In genomic region chr1:79976287-79976686, GRCh38 we compare ENCODE assay signal across 30 cellular contexts.
"Had no signal": no experiment of that assay in that cellular context is flagged by ENCODE, and none has a peak within 500 bp of the region (broad histone marks: within the 10 kb centered on the region; RNA-seq: fewer than 3 reads in every experiment).

No MANE protein-coding gene starts in this region.

- H3K4me1 Mint-ChIP-seq: activated CD4-positive, alpha-beta T cell treated with anti-CD3 and anti-CD28 coated beads for 36 hours; activated CD4-positive, alpha-beta T cell treated with anti-CD3 and anti-CD28 coated beads, Interleukin-2, amount 10 ng/mL, durations not matched to agents 24 days and 14 days; activated CD8-positive, alpha-beta memory T cell treated with anti-CD3 and anti-CD28 coated beads, Interleukin-2, amount 10 ng/mL, durations not matched to agents 7 days and 5 days; central memory CD8-positive, alpha-beta T cell had no signal

- H3K36me3 ChIP-seq: breast epithelium, esophagus muscularis mucosa had no signal

- H3K9me3 ChIP-seq: body of pancreas, breast epithelium, esophagus muscularis mucosa had no signal

- FAIRE-seq: frontal cortex had no signal

- H3K27ac Mint-ChIP-seq: activated CD4-positive, alpha-beta memory T cell treated with anti-CD3 and anti-CD28 coated beads for 36 hours; activated CD4-positive, alpha-beta T cell treated with anti-CD3 and anti-CD28 coated beads for 36 hours; activated CD4-positive, alpha-beta T cell treated with anti-CD3 and anti-CD28 coated beads, Interleukin-2, amount 10 ng/mL, durations not matched to agents 24 days and 14 days; activated CD8-positive, alpha-beta memory T cell treated with anti-CD3 and anti-CD28 coated beads, Interleukin-2, amount 10 ng/mL, durations not matched to agents 7 days and 5 days; activated CD8-positive, alpha-beta T cell treated with anti-CD3 and anti-CD28 coated beads, Interleukin-2, amount 10 ng/mL, durations not matched to agents 7 days and 5 days; activated naive CD8-positive, alpha-beta T cell; activated T-cell treated with anti-CD3 and anti-CD28 coated beads, Interleukin-2, amount 50 U/mL, for 72 hours; dendritic cell treated with granulocyte-macrophage colony-stimulating factor and Interleukin-4, amounts not matched to agents 40 ng/mL and 50 ng/mL, for 4 days; endodermal cell had no signal

- H3K4me1 ChIP-seq: body of pancreas, breast epithelium had no signal

- H3K27me3 ChIP-seq: body of pancreas, breast epithelium, dorsolateral prefrontal cortex, esophagus muscularis mucosa had no signal

- H3K27me3 Mint-ChIP-seq: activated CD4-positive, alpha-beta memory T cell treated with anti-CD3 and anti-CD28 coated beads for 36 hours; activated CD4-positive, alpha-beta T cell treated with anti-CD3 and anti-CD28 coated beads for 36 hours; activated CD4-positive, alpha-beta T cell treated with anti-CD3 and anti-CD28 coated beads, Interleukin-2, amount 10 ng/mL, durations not matched to agents 24 days and 14 days; activated CD8-positive, alpha-beta memory T cell treated with anti-CD3 and anti-CD28 coated beads, Interleukin-2, amount 10 ng/mL, durations not matched to agents 7 days and 5 days; activated naive CD8-positive, alpha-beta T cell; central memory CD8-positive, alpha-beta T cell; dendritic cell treated with granulocyte-macrophage colony-stimulating factor and Interleukin-4, amounts not matched to agents 40 ng/mL and 50 ng/mL, for 4 days had no signal

- H3K9me3 Mint-ChIP-seq: activated CD4-positive, alpha-beta T cell treated with anti-CD3 and anti-CD28 coated beads, Interleukin-2, amount 10 ng/mL, durations not matched to agents 24 days and 14 days; endodermal cell had no signal

- H3K4me3 Mint-ChIP-seq: activated CD4-positive, alpha-beta memory T cell treated with anti-CD3 and anti-CD28 coated beads for 36 hours; activated CD4-positive, alpha-beta T cell treated with anti-CD3 and anti-CD28 coated beads for 36 hours; activated CD4-positive, alpha-beta T cell treated with anti-CD3 and anti-CD28 coated beads, Interleukin-2, amount 10 ng/mL, durations not matched to agents 24 days and 14 days; activated CD8-positive, alpha-beta memory T cell treated with anti-CD3 and anti-CD28 coated beads, Interleukin-2, amount 10 ng/mL, durations not matched to agents 7 days and 5 days; activated CD8-positive, alpha-beta T cell treated with anti-CD3 and anti-CD28 coated beads, Interleukin-2, amount 10 ng/mL, durations not matched to agents 7 days and 5 days; activated naive CD8-positive, alpha-beta T cell; activated T-cell treated with anti-CD3 and anti-CD28 coated beads, Interleukin-2, amount 50 U/mL, for 72 hours; central memory CD8-positive, alpha-beta T cell; dendritic cell treated with granulocyte-macrophage colony-stimulating factor and Interleukin-4, amounts not matched to agents 40 ng/mL and 50 ng/mL, for 4 days; endodermal cell had no signal

- ATAC-seq: activated CD4-positive, alpha-beta T cell treated with anti-CD3 and anti-CD28 coated beads for 36 hours; activated CD8-positive, alpha-beta memory T cell treated with anti-CD3 and anti-CD28 coated beads, Interleukin-2, amount 10 ng/mL, durations not matched to agents 7 days and 5 days; activated CD8-positive, alpha-beta T cell treated with anti-CD3 and anti-CD28 coated beads, Interleukin-2, amount 10 ng/mL, durations not matched to agents 7 days and 5 days; activated T-cell treated with anti-CD3 and anti-CD28 coated beads, Interleukin-2, amount 50 U/mL, for 72 hours; body of pancreas had no signal

- DNase-seq: activated CD4-positive, alpha-beta memory T cell treated with anti-CD3 and anti-CD28 coated beads for 36 hours; activated CD4-positive, alpha-beta T cell treated with anti-CD3 and anti-CD28 coated beads for 36 hours; activated CD4-positive, alpha-beta T cell treated with anti-CD3 and anti-CD28 coated beads, Interleukin-2, amount 10 ng/mL, durations not matched to agents 24 days and 14 days; activated CD4-positive, CD25-positive, alpha-beta regulatory T cell; activated CD4-positive, CD25-positive, alpha-beta regulatory T cell treated with anti-CD3 and anti-CD28 coated beads, Interleukin-2, amount 50 U/mL, for 72 hours; activated CD8-positive, alpha-beta memory T cell treated with anti-CD3 and anti-CD28 coated beads, Interleukin-2, amount 10 ng/mL, durations not matched to agents 7 days and 5 days; activated CD8-positive, alpha-beta memory T cell treated with anti-CD3 and anti-CD28 coated beads, Interleukin-2, amount 50 U/mL, for 4 hours; activated CD8-positive, alpha-beta T cell treated with anti-CD3 and anti-CD28 coated beads, Interleukin-2, amount 10 ng/mL, durations not matched to agents 7 days and 5 days; activated gamma-delta T cell; activated naive CD4-positive, alpha-beta T cell treated with anti-CD3 and anti-CD28 coated beads, Interleukin-2, amount 50 U/mL, for 16 hours; activated naive CD4-positive, alpha-beta T cell treated with Interleukin-2 at 50 U/mL for 16 hours; activated T-cell treated with anti-CD3 and anti-CD28 coated beads, Interleukin-2, amount 50 U/mL, for 1 hour; activated T-cell treated with anti-CD3 and anti-CD28 coated beads, Interleukin-2, amount 50 U/mL, for 72 hours; amniotic stem cell; anterior cingulate cortex; body of pancreas; dorsolateral prefrontal cortex; effector memory CD4-positive, alpha-beta T cell; endodermal cell; erythroblast; head of caudate nucleus; hippocampal formation; T-helper 2 cell had no signal

- H3K4me3 ChIP-seq: body of pancreas, breast epithelium, coronary artery, dorsolateral prefrontal cortex, esophagus muscularis mucosa had no signal

- H3K27ac ChIP-seq: body of pancreas, breast epithelium, coronary artery, dorsolateral prefrontal cortex, esophagus muscularis mucosa had no signal

- H3K36me3 Mint-ChIP-seq: activated CD4-positive, alpha-beta memory T cell treated with anti-CD3 and anti-CD28 coated beads for 36 hours; activated CD8-positive, alpha-beta memory T cell treated with anti-CD3 and anti-CD28 coated beads, Interleukin-2, amount 10 ng/mL, durations not matched to agents 7 days and 5 days; activated naive CD8-positive, alpha-beta T cell had no signal
